Comparison of ENCODE assay signal across 21 cellular contexts in genomic region chr10:43931308-43931930, GRCh38.
DNase-seq lines count a peak whose midpoint lies in the region; ATAC-seq, FAIRE-seq and TF ChIP-seq lines count a peak whose summit lies in the region.
"Had no signal": no experiment of that assay in that cellular context is flagged by ENCODE, and none has a peak within 500 bp of the region (broad histone marks: within the 10 kb centered on the region; RNA-seq: fewer than 3 reads in every experiment).

No MANE protein-coding gene starts in this region.

- TF ChIP-seq CTCF in fibroblast of villous mesenchyme (IDR thresholded peaks at IDR 0.05; ENCODE audit: insufficient read depth, low read depth, low read length) = no peak

- no peak for TF ChIP-seq POLR2A in H54 (IDR thresholded peaks at IDR 0.05; ENCODE audit: low read depth, low read length)

- no peak overlapping the region for H3K9ac ChIP-seq in adipocyte (ENCODE audit: low read length)

- H3K36me3 ChIP-seq in adipocyte (ENCODE audit: control insufficient read depth, insufficient read depth, low read length, severe bottlenecking) = no peaks in the 10 kb centered on the region
- H3K36me3 ChIP-seq: Peyer's patch had no signal

- ATAC-seq in GM21360 (IDR thresholded peaks at IDR 0.05; ENCODE audit: unreplicated experiment) = no peak
- ATAC-seq: activated naive CD8-positive, alpha-beta T cell treated with anti-CD3 and anti-CD28 coated beads, Interleukin-2, amount 50 U/mL, for 24 hours had no signal

- no peak for FAIRE-seq in H54 (lab: Jason Lieb, UNC)
- FAIRE-seq: A204.1, small intestine had no signal

- peaks cover 8% of the 10 kb centered on the region for H3K9me3 ChIP-seq in adipocyte (ENCODE audit: control insufficient read depth, low read length)
- H3K9me3 ChIP-seq: Peyer's patch had no signal

- peaks cover 12% of the 10 kb centered on the region for H3K4me1 ChIP-seq in adipocyte (ENCODE audit: control insufficient read depth, insufficient read depth, low read length)
- H3K4me1 ChIP-seq: Peyer's patch had no signal

- peaks cover 7% of the 10 kb centered on the region for H3K27me3 ChIP-seq in adipocyte (replicated peaks; ENCODE audit: control insufficient read depth, insufficient read depth, low read length)
- H3K27me3 ChIP-seq: Peyer's patch had no signal

- H3K4me3 ChIP-seq in adipocyte (ENCODE audit: low read length) (peak overlapping the region; percentile 14), fibroblast of villous mesenchyme (ENCODE audit: low read depth, low read length) (no peak overlapping the region)
- H3K4me3 ChIP-seq: Peyer's patch had no signal

- peak; percentile 52 for DNase-seq in A172 (ENCODE audit: low spot score)
- DNase-seq in H54 (ENCODE audit: insufficient read length, low spot score) = peak; percentile 32
- DNase-seq in adipocyte (ENCODE audit: low read depth) = peak; percentile 61
- DNase-seq in fibroblast of villous mesenchyme (ENCODE audit: low read depth) = peak; percentile 42
- no peak for DNase-seq in stimulated activated CD8-positive, alpha-beta memory T cell treated with anti-CD3 and anti-CD28 coated beads, Interleukin-4, amount 100 ng/mL, for 48 hours
- DNase-seq in foreskin melanocyte = no peak
- no peak for DNase-seq in H4 (ENCODE audit: low spot score)
- DNase-seq: activated CD4-positive, alpha-beta T cell treated with anti-CD3 and anti-CD28 coated beads, Interleukin-2, amount 10 ng/mL, durations not matched to agents 7 days and 5 days; activated naive CD8-positive, alpha-beta T cell treated with anti-CD3 and anti-CD28 coated beads, Interleukin-2, amount 50 U/mL, for 24 hours; activated T-cell treated with anti-CD3 and anti-CD28 coated beads, Interleukin-2, amount 50 U/mL, for 24 hours; cortex of kidney; H7; Kasumi-1; NCI-H187; NCI-H524 treated with DMSO at 0.1 percent for 48 hours; nucleus accumbens; Peyer's patch; small intestine; T-helper 2 cell had no signal

Comparison
In these comparisons a context has a peak if more than half of its experiments do, and no peak if none do; other contexts are left out.
1. DNase-seq: peak in A172 (single experiment), H54 (single experiment), adipocyte (single experiment) and fibroblast of villous mesenchyme (single experiment); none in stimulated activated CD8-positive, alpha-beta memory T cell treated with anti-CD3 and anti-CD28 coated beads, Interleukin-4, amount 100 ng/mL, for 48 hours (single experiment), foreskin melanocyte (single experiment) and H4 (single experiment).